10 cellular contexts compared by ENCODE assay signal in the genomic region with DNA sequence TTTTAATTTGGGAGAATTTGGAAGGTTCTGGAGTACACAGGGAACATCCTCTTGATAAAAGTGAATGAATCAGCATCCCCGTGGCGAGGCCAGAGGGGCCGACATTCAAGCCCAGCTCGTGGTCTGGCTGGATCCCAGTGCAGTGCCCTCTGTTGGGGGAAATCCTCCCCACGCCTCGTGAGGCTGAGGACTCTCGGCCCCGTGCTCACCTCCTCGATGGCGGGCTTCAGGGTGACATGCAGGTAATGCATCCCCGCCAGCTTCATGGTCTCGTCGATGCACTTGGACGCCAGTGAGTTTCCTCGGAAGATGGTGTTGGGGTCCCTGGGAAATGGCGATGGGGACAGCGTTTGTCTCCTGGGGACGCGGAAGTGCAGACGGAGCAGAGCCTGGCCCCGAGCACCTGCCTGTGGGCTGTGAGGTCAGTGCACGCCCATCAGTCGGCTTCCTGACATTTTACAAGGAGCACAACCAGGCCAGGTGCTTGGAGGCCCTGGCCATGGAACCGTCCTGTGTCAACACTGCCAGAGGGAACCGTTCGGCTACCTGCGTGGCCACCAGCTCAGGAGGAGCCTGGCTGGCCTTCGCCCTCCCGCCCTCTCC. TPM values are rescaled to one million over a fixed set of nuclear protein-coding genes. Genes with fewer than 3 reads are reported as not detected.
DNase-seq lines count a peak whose midpoint lies in the region; ATAC-seq and TF ChIP-seq lines count a peak whose summit lies in the region.
"Had no signal": no experiment of that assay in that cellular context is flagged by ENCODE, and none has a peak within 500 bp of the region (broad histone marks: within the 10 kb centered on the region; RNA-seq: fewer than 3 reads in every experiment).

No MANE protein-coding gene starts in this region.

- peaks cover 4% of the 10 kb centered on the region for H3K9me1 ChIP-seq in IMR-90 (ENCODE audit: insufficient read depth, low read length)

- in situ Hi-C loops in IMR-90 (cut with MboI; ENCODE audit: low sequenced_read_pairs): no loop called here

- H2BK5ac ChIP-seq in IMR-90 (ENCODE audit: low read depth, low read length, poor library complexity, severe bottlenecking): no peak overlapping the region

- H3K18ac ChIP-seq in IMR-90 (ENCODE audit: low read depth, low read length): no peak overlapping the region

- H2BK15ac ChIP-seq in IMR-90 (ENCODE audit: low read depth, low read length): no peak overlapping the region

- H3F3A ChIP-seq in neural progenitor cell (ENCODE audit: low read depth): no peaks in the 10 kb centered on the region

- no peak overlapping the region; the same call in 1 of the 2 replicates for H3K56ac ChIP-seq in IMR-90 (ENCODE audit: extremely low read depth, insufficient read depth, low read length)

- H3K79me2 ChIP-seq in neural progenitor cell (ENCODE audit: low read depth): no peaks in the 10 kb centered on the region

- TF ChIP-seq CTCF in IMR-90 (conservative IDR thresholded peaks at IDR 0.05; ENCODE audit: low read depth, low read length) (peak; percentile 32), brain (conservative IDR thresholded peaks at IDR 0.05) (peak; percentile 20 to 28), neural progenitor cell (IDR thresholded peaks at IDR 0.05) (peak; percentile 47)

- no peak overlapping the region for H3K14ac ChIP-seq in IMR-90 (replicated peaks; ENCODE audit: low read depth, low read length)

- H4K20me1 ChIP-seq in IMR-90 (ENCODE audit: insufficient read depth, low read length) (peaks cover 11% of the 10 kb centered on the region), neural progenitor cell (ENCODE audit: low read depth) (no peaks in the 10 kb centered on the region)

- ATAC-seq in IMR-90 (ENCODE audit: low read depth): 0 out of 2 replicates have a peak, but pooled peaks have one; percentile 19
- no peak for ATAC-seq in activated CD8-positive, alpha-beta memory T cell treated with anti-CD3 and anti-CD28 coated beads, Interleukin-2, amount 10 ng/mL, durations not matched to agents 7 days and 5 days

- TF ChIP-seq POLR2A in IMR-90 (IDR thresholded peaks at IDR 0.05; ENCODE audit: low read depth, low read length): no peak

- H3K9me3 Mint-ChIP-seq in T-helper 1 cell treated with Interleukin-12 subunit alpha and Interleukin-12 subunit beta and Interleukin-4 antibody, amounts not matched to agents 30 μg/mL and 1 μg/mL, for 36 hours: no peaks in the 10 kb centered on the region
- H3K9me3 Mint-ChIP-seq in brain: no peaks in the 10 kb centered on the region
- H3K9me3 Mint-ChIP-seq in neural progenitor cell: no peaks in the 10 kb centered on the region
- peaks cover 0 to 4% (median 0%) of the 10 kb centered on the region in 6 donors for H3K9me3 Mint-ChIP-seq in immature natural killer cell
- H3K9me3 Mint-ChIP-seq in activated CD8-positive, alpha-beta memory T cell treated with anti-CD3 and anti-CD28 coated beads, Interleukin-2, amount 10 ng/mL, durations not matched to agents 7 days and 5 days (ENCODE audit: low read depth): no peaks in the 10 kb centered on the region

- 92% methylated on average over 22 of the region's 29 CpGs; no CpG with 5 or more reads in 1 of the 2 experiments for WGBS in IMR-90 (ENCODE audit: extremely low coverage in 2 of 2, insufficient read length in 1 of 2), 2 experiments

- TF ChIP-seq RAD21 in IMR-90 (IDR thresholded peaks at IDR 0.05; ENCODE audit: low read length): peak; percentile 41; the same call in 1 of the 2 replicates

- H3K4ac ChIP-seq in IMR-90 (ENCODE audit: low read depth, low read length): no peak overlapping the region

- H2AK5ac ChIP-seq in IMR-90 (ENCODE audit: low read depth, low read length): no peak overlapping the region

- DNase-seq in T-helper 1 cell (no peak), IMR-90 (peak; percentile 42), neural progenitor cell (ENCODE audit: low spot score) (peak; percentile 45), islet precursor cell (no peak), immature natural killer cell (no peak)
- DNase-seq in activated CD8-positive, alpha-beta memory T cell treated with anti-CD3 and anti-CD28 coated beads, Interleukin-2, amount 10 ng/mL, durations not matched to agents 7 days and 5 days: no peak
- DNase-seq: adrenal gland, MV-4-11 had no signal

- H4K91ac ChIP-seq in IMR-90 (ENCODE audit: insufficient read depth, low read depth, low read length): no peak overlapping the region

- peak overlapping the region in 1 of 2 experiments; percentile 40; a peak in 1 of 4 replicates for H4K8ac ChIP-seq in IMR-90 (ENCODE audit: low read depth in 2 of 2, low read length in 2 of 2)

- no peak overlapping the region for H2AK9ac ChIP-seq in IMR-90 (replicated peaks; ENCODE audit: low read depth, low read length, poor library complexity)

- peak overlapping the region; percentile 11 for H3K27ac Mint-ChIP-seq in T-helper 1 cell treated with Interleukin-12 subunit alpha and Interleukin-12 subunit beta and Interleukin-4 antibody, amounts not matched to agents 30 μg/mL and 1 μg/mL, for 36 hours
- H3K27ac Mint-ChIP-seq in brain: peak overlapping the region in 3 of 5 experiments; percentile 65 to 79 (median 77)
- peak overlapping the region; percentile 90 for H3K27ac Mint-ChIP-seq in neural progenitor cell
- H3K27ac Mint-ChIP-seq in immature natural killer cell: peak overlapping the region in 2 of 6 donors; percentile 51 to 61
- no peak overlapping the region for H3K27ac Mint-ChIP-seq in activated CD8-positive, alpha-beta memory T cell treated with anti-CD3 and anti-CD28 coated beads, Interleukin-2, amount 10 ng/mL, durations not matched to agents 7 days and 5 days

- dilution Hi-C loops in IMR-90 (cut with HindIII; ENCODE audit: low sequenced_read_pairs, unreplicated experiment): no loop called here

- H3K4me2 ChIP-seq in IMR-90 (ENCODE audit: low read depth, low read length): no peak overlapping the region
- no peak overlapping the region for H3K4me2 ChIP-seq in neural progenitor cell

- CTCF ChIA-PET in IMR-90 (lab: Yijun Ruan, JAX): no interaction called here
- CTCF ChIA-PET in activated CD8-positive, alpha-beta memory T cell treated with anti-CD3 and anti-CD28 coated beads, Interleukin-2, amount 10 ng/mL, durations not matched to agents 7 days and 5 days (lab: Charles Lee): no interaction called here

- BruUV-seq in IMR-90 (replicated peaks; lab: Mats Ljungman, UMichigan): no TSS peak

- H3K9me3 ChIP-seq in IMR-90 (ENCODE audit: control insufficient read depth, insufficient read depth, low read length) (no peaks in the 10 kb centered on the region), neural progenitor cell (ENCODE audit: low read depth) (no peaks in the 10 kb centered on the region)
- H3K9me3 ChIP-seq: adrenal gland had no signal

- no peaks in the 10 kb centered on the region for H3K27me3 ChIP-seq in IMR-90 (ENCODE audit: control insufficient read depth, insufficient read depth, low read length)
- H3K27me3 ChIP-seq in neural progenitor cell: no peaks in the 10 kb centered on the region
- H3K27me3 ChIP-seq: adrenal gland had no signal

- H3K36me3 Mint-ChIP-seq in T-helper 1 cell treated with Interleukin-12 subunit alpha and Interleukin-12 subunit beta and Interleukin-4 antibody, amounts not matched to agents 30 μg/mL and 1 μg/mL, for 36 hours (ENCODE audit: low read depth): peaks cover 27% of the 10 kb centered on the region
- H3K36me3 Mint-ChIP-seq in brain (peaks cover 13% of the 10 kb centered on the region), neural progenitor cell (peaks cover 7% of the 10 kb centered on the region), immature natural killer cell (peaks cover 0 to 26% (median 5%) of the 10 kb centered on the region in 3 donors)
- peaks cover 3% of the 10 kb centered on the region for H3K36me3 Mint-ChIP-seq in activated CD8-positive, alpha-beta memory T cell treated with anti-CD3 and anti-CD28 coated beads, Interleukin-2, amount 10 ng/mL, durations not matched to agents 7 days and 5 days

- no peak overlapping the region for H3K23ac ChIP-seq in IMR-90 (ENCODE audit: low read depth, low read length)

- H3K27ac ChIP-seq in IMR-90 (ENCODE audit: insufficient read depth, low read length) (no peak overlapping the region), neural progenitor cell (no peak overlapping the region)
- H3K27ac ChIP-seq: adrenal gland had no signal

- H3K4me3 Mint-ChIP-seq in T-helper 1 cell treated with Interleukin-12 subunit alpha and Interleukin-12 subunit beta and Interleukin-4 antibody, amounts not matched to agents 30 μg/mL and 1 μg/mL, for 36 hours: no peak overlapping the region
- H3K4me3 Mint-ChIP-seq in brain (no peak overlapping the region), neural progenitor cell (no peak overlapping the region), immature natural killer cell (peak overlapping the region in 1 of 5 donors; percentile 46)
- H3K4me3 Mint-ChIP-seq in activated CD8-positive, alpha-beta memory T cell treated with anti-CD3 and anti-CD28 coated beads, Interleukin-2, amount 10 ng/mL, durations not matched to agents 7 days and 5 days: no peak overlapping the region

- H2AFZ ChIP-seq in IMR-90 (replicated peaks; ENCODE audit: low read length, poor library complexity): no peak overlapping the region
- no peak overlapping the region for H2AFZ ChIP-seq in neural progenitor cell (replicated peaks)

- H3K4me1 ChIP-seq in IMR-90 (ENCODE audit: control insufficient read depth, insufficient read depth, low read length): no peaks in the 10 kb centered on the region
- H3K4me1 ChIP-seq in neural progenitor cell: no peaks in the 10 kb centered on the region
- H3K4me1 ChIP-seq: adrenal gland had no signal

- POLR2A ChIA-PET in IMR-90 (lab: Charles Lee; ENCODE audit: unreplicated experiment): no interaction called here

- H2BK20ac ChIP-seq in IMR-90 (ENCODE audit: low read depth, low read length): no peak overlapping the region

- intact Hi-C loops in IMR-90 (cut with micrococcal nuclease): no loop called here

- peaks cover 20 to 58% of the 10 kb centered on the region in 2 experiments for H3K79me1 ChIP-seq in IMR-90 (ENCODE audit: low read depth in 1 of 2, low read length in 2 of 2)

- H2BK120ac ChIP-seq in IMR-90 (ENCODE audit: low read depth, low read length): no peak overlapping the region

- H3K36me3 ChIP-seq in IMR-90 (ENCODE audit: control insufficient read depth, insufficient read depth, low read length) (peaks cover 81% of the 10 kb centered on the region), neural progenitor cell (no peaks in the 10 kb centered on the region)

- H4K5ac ChIP-seq in IMR-90 (ENCODE audit: low read depth, low read length): no peak overlapping the region

- H3K9ac ChIP-seq in IMR-90 (ENCODE audit: low read depth, low read length) (no peak overlapping the region), neural progenitor cell (no peak overlapping the region)

- H3K4me3 ChIP-seq in IMR-90 (ENCODE audit: insufficient read depth, low read depth, low read length) (no peak overlapping the region), neural progenitor cell (no peak overlapping the region)
- H3K4me3 ChIP-seq: adrenal gland had no signal

- H3K4me1 Mint-ChIP-seq in T-helper 1 cell treated with Interleukin-12 subunit alpha and Interleukin-12 subunit beta and Interleukin-4 antibody, amounts not matched to agents 30 μg/mL and 1 μg/mL, for 36 hours (ENCODE audit: low read depth): no peaks in the 10 kb centered on the region
- H3K4me1 Mint-ChIP-seq in brain: peaks cover 4% of the 10 kb centered on the region
- peaks cover 7% of the 10 kb centered on the region for H3K4me1 Mint-ChIP-seq in neural progenitor cell
- H3K4me1 Mint-ChIP-seq in immature natural killer cell: no peaks in the 10 kb centered on the region
- H3K4me1 Mint-ChIP-seq in activated CD8-positive, alpha-beta memory T cell treated with anti-CD3 and anti-CD28 coated beads, Interleukin-2, amount 10 ng/mL, durations not matched to agents 7 days and 5 days: no peaks in the 10 kb centered on the region

- no peaks in the 10 kb centered on the region for H3K27me3 Mint-ChIP-seq in T-helper 1 cell treated with Interleukin-12 subunit alpha and Interleukin-12 subunit beta and Interleukin-4 antibody, amounts not matched to agents 30 μg/mL and 1 μg/mL, for 36 hours (ENCODE audit: low read depth)
- H3K27me3 Mint-ChIP-seq in brain (no peaks in the 10 kb centered on the region), neural progenitor cell (ENCODE audit: insufficient read depth, low read depth) (peaks cover 7% of the 10 kb centered on the region), immature natural killer cell (ENCODE audit: low read depth in 3 of 3) (peaks cover 23 to 36% (median 31%) of the 10 kb centered on the region in 3 donors)
- H3K27me3 Mint-ChIP-seq in activated CD8-positive, alpha-beta memory T cell treated with anti-CD3 and anti-CD28 coated beads, Interleukin-2, amount 10 ng/mL, durations not matched to agents 7 days and 5 days: no peaks in the 10 kb centered on the region

RNA-seq across cellular contexts. Expression of a gene that starts 43.3 kb away (rescaled TPM):
- total RNA-seq in IMR-90 (2012; rRNA removed): under 0.01 TPM in 2 replicates
- 2.1 and 2.5 TPM in 2 replicates for polyA plus RNA-seq in IMR-90 (2012; rRNA removed)
- 1.7 and 1.8 TPM in 2 replicates for polyA plus RNA-seq in IMR-90 (2012; cell fraction: cytosol; rRNA removed)
- polyA plus RNA-seq in IMR-90 (2012; cell fraction: nucleus; rRNA removed; ENCODE audit: low replicate concordance): 8.9 and 10.0 TPM in 2 replicates
- 0.24 TPM for polyA plus RNA-seq in brain (ENCODE audit: insufficient read depth, low read depth, low replicate concordance)
- not detected in 2 replicates for total RNA-seq in neural progenitor cell (ENCODE audit: low replicate concordance)
- 1 to 10 TPM in 1 of 3 donors, under 1 TPM in 1, not detected in 1; 0.07 to 1.1 TPM for polyA plus RNA-seq in immature natural killer cell
- 1 to 10 TPM in 1 of 2 experiments, under 1 TPM in 1; 0.37 to 2.3 TPM for total RNA-seq in activated CD8-positive, alpha-beta memory T cell treated with anti-CD3 and anti-CD28 coated beads, Interleukin-2, amount 10 ng/mL, durations not matched to agents 7 days and 5 days

Comparison
In these comparisons a context has a peak if more than half of its experiments do, and no peak if none do; other contexts are left out.
1. DNase-seq: peak in IMR-90 (single experiment) and neural progenitor cell (single experiment); none in T-helper 1 cell (0 of 5), islet precursor cell (single experiment), immature natural killer cell (0 of 3) and activated CD8-positive, alpha-beta memory T cell treated with anti-CD3 and anti-CD28 coated beads, Interleukin-2, amount 10 ng/mL, durations not matched to agents 7 days and 5 days (single experiment).
2. Peak in every context shown above with its lines, with median percentiles within 50 percentile points of each other: CTCF ChIP-seq.